8 cellular contexts compared by ENCODE assay signal in the genomic region with DNA sequence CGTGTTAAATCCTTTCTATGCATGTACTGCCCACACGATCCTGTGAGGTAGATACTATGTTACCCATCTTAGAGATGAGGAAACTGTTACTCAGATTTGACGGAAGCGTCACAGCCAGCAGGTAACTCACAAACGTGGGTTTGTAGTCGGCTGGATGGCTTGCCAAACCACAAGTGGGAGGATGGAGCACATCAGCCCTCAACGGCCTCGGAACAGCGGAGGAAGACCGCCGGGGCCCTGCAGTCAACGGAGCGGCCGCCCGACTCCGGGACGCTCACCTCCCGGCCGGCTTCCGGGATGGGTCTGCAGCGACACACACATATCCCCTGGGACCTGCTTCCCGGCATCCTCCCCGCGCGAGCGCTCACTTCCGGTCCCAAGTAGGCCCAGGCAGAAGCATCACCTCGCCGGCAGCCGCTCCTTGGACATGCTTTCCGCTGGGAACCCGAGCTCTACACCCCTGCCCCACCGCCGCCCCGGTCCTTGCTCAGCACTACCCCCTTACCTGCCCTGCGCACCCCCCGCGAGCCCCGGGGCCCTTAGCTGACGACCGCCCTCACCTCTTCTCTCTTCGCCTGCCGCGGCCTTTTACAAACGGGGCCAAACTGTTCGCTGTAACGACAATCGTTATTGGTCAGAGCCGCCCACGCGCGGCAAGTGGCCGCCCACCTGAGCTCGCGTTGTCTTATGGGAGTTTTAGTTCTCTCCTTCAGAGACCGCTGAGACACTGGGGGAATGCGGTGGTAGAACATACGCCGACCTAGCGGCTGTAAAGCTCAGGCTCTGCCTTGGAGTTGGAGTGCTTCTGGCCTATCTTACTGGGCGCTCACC. TPM values are rescaled to one million over a fixed set of nuclear protein-coding genes. Genes with fewer than 3 reads are reported as not detected.
A peak's percentile ranks its signal among the peaks of the same experiment; 100 is the strongest.
DNase-seq lines count a peak whose midpoint lies in the region; ATAC-seq and TF ChIP-seq lines count a peak whose summit lies in the region.

A gene (minus strand): TSS at position 607 of the 831 bp plus-strand sequence. CDS start 9,034 bp downstream, outside the sequence.

- no peaks in the 10 kb centered on the region for H3K27me3 Mint-ChIP-seq in activated T-cell treated with anti-CD3 and anti-CD28 coated beads, Interleukin-2, amount 50 U/mL, for 24 hours

- peaks cover 10% of the 10 kb centered on the region for H3K4me1 ChIP-seq in mucosa of stomach (ENCODE audit: control insufficient read depth, insufficient read depth, low read length)

- no peaks in the 10 kb centered on the region for H3K36me3 ChIP-seq in mucosa of stomach (ENCODE audit: control insufficient read depth, insufficient read depth, low read length)

- no peaks in the 10 kb centered on the region for H3K27me3 ChIP-seq in mucosa of stomach (ENCODE audit: control insufficient read depth, insufficient read depth, low read length)

- TF ChIP-seq POLR2A in erythroblast (IDR thresholded peaks at IDR 0.05; ENCODE audit: low read length), result peak; percentile 99

- H3K4me3 Mint-ChIP-seq in activated T-cell treated with anti-CD3 and anti-CD28 coated beads, Interleukin-2, amount 50 U/mL, for 24 hours, result peak within 1 kb of the TSS; percentile 85

- DNase-seq in DMS53 treated with DMSO at 0.1 percent for 48 hours (lab: John Stamatoyannopoulos, UW; ENCODE audit: unreplicated experiment) (peak; percentile 93), KBM-7 (peak; percentile 97), erythroblast (lab: John Stamatoyannopoulos, UW) (peak; percentile 98)
- peak; percentile 98 for DNase-seq in activated T-cell treated with anti-CD3 and anti-CD28 coated beads, Interleukin-2, amount 50 U/mL, for 24 hours
- DNase-seq in stimulated activated CD8-positive, alpha-beta memory T cell treated with anti-CD3 and anti-CD28 coated beads, Interleukin-7, amount 100 ng/mL, for 1 hour (ENCODE audit: low read depth in 2 of 2), result peak; percentile 91 to 93

- in situ Hi-C loops in KBM-7 (cut with MboI; ENCODE audit: low pct_unique_long_range_greater_than_20kb, low sequenced_read_pairs), result no loop called here

- peaks cover 24% of the 10 kb centered on the region for H3K36me3 Mint-ChIP-seq in activated T-cell treated with anti-CD3 and anti-CD28 coated beads, Interleukin-2, amount 50 U/mL, for 24 hours (ENCODE audit: low read depth)

- peak; percentile 84 for ATAC-seq in GM21717 (IDR thresholded peaks at IDR 0.05; ENCODE audit: unreplicated experiment)

- H3K27ac Mint-ChIP-seq in activated T-cell treated with anti-CD3 and anti-CD28 coated beads, Interleukin-2, amount 50 U/mL, for 24 hours, result peak within 1 kb of the TSS; percentile 98

- H3K9me3 ChIP-seq in mucosa of stomach (ENCODE audit: control insufficient read depth, low read length), result no peaks in the 10 kb centered on the region

- H3K4me1 Mint-ChIP-seq in activated T-cell treated with anti-CD3 and anti-CD28 coated beads, Interleukin-2, amount 50 U/mL, for 24 hours (ENCODE audit: low read depth), result peaks cover 27% of the 10 kb centered on the region

- peak within 1 kb of the TSS; percentile 80 for H3K9ac ChIP-seq in mucosa of stomach (ENCODE audit: low read length)

- H3K9me3 Mint-ChIP-seq in activated T-cell treated with anti-CD3 and anti-CD28 coated beads, Interleukin-2, amount 50 U/mL, for 24 hours, result no peaks in the 10 kb centered on the region

- peak within 1 kb of the TSS; percentile 80 for H3K4me3 ChIP-seq in mucosa of stomach (ENCODE audit: low read length)

TF ChIP-seq in PFSK-1, 5 proteins besides CTCF, POLR2A, EP300 and RAD21:
- TF ChIP-seq SIN3A (IDR thresholded peaks at IDR 0.05; ENCODE audit: borderline replicate concordance, insufficient read depth, low read length) (no peak), FOXP2 (optimal IDR thresholded peaks at IDR 0.05; ENCODE audit: borderline replicate concordance, extremely low read depth, extremely low read length, insufficient read depth) (peak; percentile 89), TAF1 (IDR thresholded peaks at IDR 0.05; ENCODE audit: borderline replicate concordance, insufficient read depth, low read length) (peak; percentile 60; the same call in 1 of the 2 replicates), POLR2AphosphoS5 (IDR thresholded peaks at IDR 0.05; ENCODE audit: low read depth, low read length) (peak; percentile 93)
- TF ChIP-seq, protein P1, sequence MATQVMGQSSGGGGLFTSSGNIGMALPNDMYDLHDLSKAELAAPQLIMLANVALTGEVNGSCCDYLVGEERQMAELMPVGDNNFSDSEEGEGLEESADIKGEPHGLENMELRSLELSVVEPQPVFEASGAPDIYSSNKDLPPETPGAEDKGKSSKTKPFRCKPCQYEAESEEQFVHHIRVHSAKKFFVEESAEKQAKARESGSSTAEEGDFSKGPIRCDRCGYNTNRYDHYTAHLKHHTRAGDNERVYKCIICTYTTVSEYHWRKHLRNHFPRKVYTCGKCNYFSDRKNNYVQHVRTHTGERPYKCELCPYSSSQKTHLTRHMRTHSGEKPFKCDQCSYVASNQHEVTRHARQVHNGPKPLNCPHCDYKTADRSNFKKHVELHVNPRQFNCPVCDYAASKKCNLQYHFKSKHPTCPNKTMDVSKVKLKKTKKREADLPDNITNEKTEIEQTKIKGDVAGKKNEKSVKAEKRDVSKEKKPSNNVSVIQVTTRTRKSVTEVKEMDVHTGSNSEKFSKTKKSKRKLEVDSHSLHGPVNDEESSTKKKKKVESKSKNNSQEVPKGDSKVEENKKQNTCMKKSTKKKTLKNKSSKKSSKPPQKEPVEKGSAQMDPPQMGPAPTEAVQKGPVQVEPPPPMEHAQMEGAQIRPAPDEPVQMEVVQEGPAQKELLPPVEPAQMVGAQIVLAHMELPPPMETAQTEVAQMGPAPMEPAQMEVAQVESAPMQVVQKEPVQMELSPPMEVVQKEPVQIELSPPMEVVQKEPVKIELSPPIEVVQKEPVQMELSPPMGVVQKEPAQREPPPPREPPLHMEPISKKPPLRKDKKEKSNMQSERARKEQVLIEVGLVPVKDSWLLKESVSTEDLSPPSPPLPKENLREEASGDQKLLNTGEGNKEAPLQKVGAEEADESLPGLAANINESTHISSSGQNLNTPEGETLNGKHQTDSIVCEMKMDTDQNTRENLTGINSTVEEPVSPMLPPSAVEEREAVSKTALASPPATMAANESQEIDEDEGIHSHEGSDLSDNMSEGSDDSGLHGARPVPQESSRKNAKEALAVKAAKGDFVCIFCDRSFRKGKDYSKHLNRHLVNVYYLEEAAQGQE (IDR thresholded peaks at IDR 0.05; ENCODE audit: insufficient read depth in 1 of 2, low read depth in 2 of 2, low read length in 2 of 2), result peak; percentile 4 to 30; a peak in 1 of 4 replicates
TF ChIP-seq in PFSK-1: peak in this region for 4.

RNA-seq across cellular contexts. Expression of the gene that starts here (rescaled TPM):
- polyA plus RNA-seq in PFSK-1 (2012; ENCODE audit: insufficient read length, low read depth), result 11.4 TPM

Comparison
In these comparisons a context has a peak if more than half of its experiments do, and no peak if none do; other contexts are left out.
1. Peak in every context shown above with its lines: DNase-seq, ATAC-seq and H3K4me3 ChIP-seq.